In the genomic region with DNA sequence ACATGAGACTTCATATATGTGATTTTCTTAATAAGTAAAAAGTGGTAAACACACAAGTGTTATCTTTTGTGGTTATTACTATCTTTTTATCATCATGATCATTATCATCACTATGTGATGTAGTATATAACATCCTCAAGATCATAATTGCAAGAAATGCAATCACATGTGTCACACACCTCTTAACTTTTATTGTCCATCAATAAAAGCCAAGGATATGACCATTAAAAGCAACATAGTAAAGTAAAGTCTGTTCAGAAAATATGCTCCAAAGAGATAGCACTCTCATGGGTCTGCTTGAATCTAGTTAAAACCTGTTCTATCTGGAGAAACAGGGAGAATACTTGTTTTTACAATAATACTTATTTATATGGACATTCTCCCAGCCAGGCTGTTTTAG, we compare ENCODE assay signal across 36 cellular contexts.
"Had no signal": no experiment of that assay in that cellular context is flagged by ENCODE, and none has a peak within 500 bp of the region (broad histone marks: within the 10 kb centered on the region; RNA-seq: fewer than 3 reads in every experiment).

No MANE protein-coding gene starts in this region.

- H3K36me3 ChIP-seq: MG63 had no signal

- H3K27me3 ChIP-seq: MG63 had no signal

- DNase-seq: Karpas-422, Kasumi-1, KG1, MG63, MM.1S, MV-4-11, NCI-H1048, NCI-H1092, NCI-H1092 treated with DMSO at 0.1 percent for 48 hours, NCI-H1105, NCI-H1105 treated with DMSO at 0.1 percent for 48 hours, NCI-H1417, NCI-H1417 treated with DMSO at 0.1 percent for 48 hours, NCI-H1436, NCI-H1436 treated with DMSO at 0.1 percent for 48 hours, NCI-H146, NCI-H1694, NCI-H1694 treated with DMSO at 0.1 percent for 48 hours, NCI-H187, NCI-H187 treated with DMSO at 0.1 percent for 48 hours, NCI-H1930, NCI-H2029, NCI-H2029 treated with DMSO at 0.1 percent for 48 hours, NCI-H2081, NCI-H2081 treated with DMSO at 0.1 percent for 48 hours, NCI-H2107, NCI-H2171, NCI-H2171 treated with DMSO at 0.1 percent for 48 hours, NCI-H2227 treated with DMSO at 0.1 percent for 48 hours, NCI-H226, NCI-H345, NCI-H446, NCI-H446 treated with DMSO at 0.1 percent for 48 hours, NCI-H510A, NCI-H510A treated with DMSO at 0.1 percent for 48 hours had no signal

- H3K4me3 ChIP-seq: MG63 had no signal

- H3K27ac ChIP-seq: KMS-11 had no signal

- H3K9me3 ChIP-seq: MG63 had no signal
